16 cellular contexts compared by ENCODE assay signal in genomic region chr15:81037952-81038743, GRCh38. TPM values are rescaled to one million over a fixed set of nuclear protein-coding genes. Genes with fewer than 3 reads are reported as not detected.
A peak's percentile ranks its signal among the peaks of the same experiment; 100 is the strongest.
DNase-seq lines count a peak whose midpoint lies in the region; ATAC-seq and TF ChIP-seq lines count a peak whose summit lies in the region.
"Had no signal": no experiment of that assay in that cellular context is flagged by ENCODE, and none has a peak within 500 bp of the region (broad histone marks: within the 10 kb centered on the region; RNA-seq: fewer than 3 reads in every experiment).

No MANE protein-coding gene starts in this region.

- no peak overlapping the region for H3K4me3 Mint-ChIP-seq in naive thymus-derived CD4-positive, alpha-beta T cell
- H3K4me3 Mint-ChIP-seq: CD14-positive monocyte had no signal

- no peak overlapping the region for H3K4me3 ChIP-seq in heart right ventricle
- H3K4me3 ChIP-seq in heart left ventricle, result no peak overlapping the region
- no peak overlapping the region for H3K4me3 ChIP-seq in body of pancreas
- no peak overlapping the region for H3K4me3 ChIP-seq in lower lobe of right lung
- H3K4me3 ChIP-seq in naive thymus-derived CD4-positive, alpha-beta T cell (ENCODE audit: low read length), result no peak overlapping the region
- H3K4me3 ChIP-seq: PC-9 had no signal

- CTCF ChIA-PET in naive thymus-derived CD4-positive, alpha-beta T cell (lab: Charles Lee), result no interaction called here

- peak overlapping the region in 1 of 9 donors; percentile 10 for H3K27ac Mint-ChIP-seq in naive thymus-derived CD4-positive, alpha-beta T cell
- H3K27ac Mint-ChIP-seq: CD14-positive monocyte had no signal

- H3K36me3 ChIP-seq in heart right ventricle, result no peaks in the 10 kb centered on the region
- H3K36me3 ChIP-seq in heart left ventricle, result no peaks in the 10 kb centered on the region
- no peaks in the 10 kb centered on the region for H3K36me3 ChIP-seq in body of pancreas (replicated peaks in 1 of 2; ENCODE audit: insufficient read depth in 1 of 2, low read depth in 2 of 2)
- no peaks in the 10 kb centered on the region for H3K36me3 ChIP-seq in lower lobe of right lung
- no peaks in the 10 kb centered on the region for H3K36me3 ChIP-seq in naive thymus-derived CD4-positive, alpha-beta T cell (ENCODE audit: control insufficient read depth in 2 of 3, insufficient read depth in 3 of 3, low read length in 3 of 3)

- peaks cover 0 to 3% (median 0%) of the 10 kb centered on the region in 5 donors for H3K27me3 Mint-ChIP-seq in naive thymus-derived CD4-positive, alpha-beta T cell

- no peak for TF ChIP-seq CTCF in heart right ventricle (IDR thresholded peaks at IDR 0.05)
- no peak for TF ChIP-seq CTCF in heart left ventricle (IDR thresholded peaks at IDR 0.05)
- no peak for TF ChIP-seq CTCF in body of pancreas (IDR thresholded peaks at IDR 0.05)
- TF ChIP-seq CTCF in lower lobe of right lung (IDR thresholded peaks at IDR 0.05), result no peak

- POLR2A ChIA-PET in naive thymus-derived CD4-positive, alpha-beta T cell (lab: Charles Lee), result no interaction called here

- H3K4me1 ChIP-seq in heart right ventricle (peaks cover 0 to 39% (median 22%) of the 10 kb centered on the region in 9 donors), heart left ventricle (peaks cover 0 to 32% (median 13%) of the 10 kb centered on the region in 12 donors), body of pancreas (peaks cover 28% of the 10 kb centered on the region), lower lobe of right lung (peaks cover 34% of the 10 kb centered on the region)
- H3K4me1 ChIP-seq in naive thymus-derived CD4-positive, alpha-beta T cell (ENCODE audit: control insufficient read depth in 2 of 2, insufficient read depth in 2 of 2, low read length in 2 of 2), result peaks cover 0 to 11% of the 10 kb centered on the region in 2 donors

- H3K4me1 Mint-ChIP-seq in naive thymus-derived CD4-positive, alpha-beta T cell, result peaks cover 5 to 16% (median 10%) of the 10 kb centered on the region in 7 donors

- 96 to 97% methylated on average over 14 of the region's 14 CpGs for WGBS in heart right ventricle, 2 donors
- 93 to 97% (median 96%) methylated on average over 14 of the region's 14 CpGs for WGBS in heart left ventricle, 4 donors
- 78 to 87% methylated on average over 14 of the region's 14 CpGs for WGBS in body of pancreas, 2 donors

- H3K27me3 ChIP-seq in heart right ventricle, result no peaks in the 10 kb centered on the region
- H3K27me3 ChIP-seq in heart left ventricle, result no peaks in the 10 kb centered on the region
- no peaks in the 10 kb centered on the region for H3K27me3 ChIP-seq in body of pancreas
- H3K27me3 ChIP-seq in lower lobe of right lung (ENCODE audit: low read depth), result no peaks in the 10 kb centered on the region
- no peaks in the 10 kb centered on the region for H3K27me3 ChIP-seq in naive thymus-derived CD4-positive, alpha-beta T cell (ENCODE audit: control insufficient read depth in 2 of 2, insufficient read depth in 2 of 2, low read length in 2 of 2)

- intact Hi-C loops in heart right ventricle (cut with DNase I), result loop anchor here in 2 of 10 donors (2.0 to 5.0 kb wide), 2 partner anchors 59 to 61 kb away; no protein-coding TSS in a partner anchor
- intact Hi-C loops in heart left ventricle (cut with DNase I), result loop anchor here in 3 of 10 donors (5.0 to 10.0 kb wide), 2 partner anchors 36 to 57 kb away; partner anchors contain the start of gene TLNRD1 (in 2 of the 3)
- intact Hi-C loops in body of pancreas (cut with DNase I), result no loop called here
- intact Hi-C loops in lower lobe of right lung (cut with DNase I), result no loop called here
- intact Hi-C loops in naive thymus-derived CD4-positive, alpha-beta T cell (cut with micrococcal nuclease), result no loop called here

- ATAC-seq in heart right ventricle, result no peak
- ATAC-seq in heart left ventricle, result no peak
- no peak for ATAC-seq in body of pancreas
- no peak for ATAC-seq in lower lobe of right lung
- ATAC-seq in GM21423 (IDR thresholded peaks at IDR 0.05; ENCODE audit: unreplicated experiment), result no peak
- no peak for ATAC-seq in GM18517 (IDR thresholded peaks at IDR 0.05; ENCODE audit: unreplicated experiment)
- ATAC-seq in naive thymus-derived CD4-positive, alpha-beta T cell, result no peak
- ATAC-seq: HCT116 had no signal

- H3K9me3 Mint-ChIP-seq in naive thymus-derived CD4-positive, alpha-beta T cell, result peaks cover 0 to 1% (median 0%) of the 10 kb centered on the region in 11 donors

- H3K36me3 Mint-ChIP-seq in naive thymus-derived CD4-positive, alpha-beta T cell, result peaks cover 0 to 7% (median 0%) of the 10 kb centered on the region in 5 donors
- H3K36me3 Mint-ChIP-seq: CD14-positive monocyte had no signal

- H3K27ac ChIP-seq in heart right ventricle (peak overlapping the region in 6 of 10 donors; percentile 6 to 73 (median 50)), heart left ventricle (peak overlapping the region in 4 of 12 donors; percentile 13 to 62 (median 34)), body of pancreas (peak overlapping the region in 3 of 4 donors; percentile 6 to 37 (median 31)), lower lobe of right lung (peak overlapping the region; percentile 24)
- no peak overlapping the region for H3K27ac ChIP-seq in naive thymus-derived CD4-positive, alpha-beta T cell (ENCODE audit: low read depth, low read length)
- H3K27ac ChIP-seq: PC-9 had no signal

- DNase-seq in heart right ventricle (no peak), heart left ventricle (no peak), body of pancreas (no peak), lower lobe of right lung (no peak)
- DNase-seq in naive thymus-derived CD4-positive, alpha-beta T cell, result no peak
- DNase-seq: NCI-H1048, NCI-H1417 treated with DMSO at 0.1 percent for 48 hours, NCI-H187, NCI-H446 treated with DMSO at 0.1 percent for 48 hours, PC-9, RPMI8226, SHP77 had no signal

- H3K9me3 ChIP-seq in heart right ventricle (no peaks in the 10 kb centered on the region), heart left ventricle (no peaks in the 10 kb centered on the region), body of pancreas (no peaks in the 10 kb centered on the region), lower lobe of right lung (no peaks in the 10 kb centered on the region)
- H3K9me3 ChIP-seq in naive thymus-derived CD4-positive, alpha-beta T cell (ENCODE audit: control insufficient read depth in 2 of 3, low read length in 3 of 3), result no peaks in the 10 kb centered on the region

- no peak for TF ChIP-seq POLR2A in heart left ventricle (IDR thresholded peaks at IDR 0.05)
- TF ChIP-seq POLR2A in body of pancreas (IDR thresholded peaks at IDR 0.05), result no peak

RNA-seq across cellular contexts. Expression of gene TLNRD1, which starts 37.4 kb away (rescaled TPM):
- total RNA-seq in heart right ventricle (10 to 100 TPM in 2 of 10 donors, 1 to 10 TPM in 8; 4.3 to 19.4 (median 6.3) TPM), heart left ventricle (10 to 100 TPM in 4 of 9 donors, 1 to 10 TPM in 5; 5.3 to 30.8 (median 8.0) TPM), body of pancreas (10 to 100 TPM; 22.6 to 44.8 TPM), lower lobe of right lung (24.7 TPM)
- polyA plus RNA-seq in heart right ventricle (1 to 10 TPM; 5.1 to 8.5 TPM), heart left ventricle (1 to 10 TPM; 3.2 to 7.2 TPM)
- 10 to 100 TPM; 11.5 to 33.0 (median 22.5) TPM for total RNA-seq in naive thymus-derived CD4-positive, alpha-beta T cell
- 1 to 10 TPM; 2.2 to 4.8 TPM for polyA plus RNA-seq in naive thymus-derived CD4-positive, alpha-beta T cell

RNA-seq across cellular contexts. Expression of gene MESD, which starts 48.5 kb away (rescaled TPM):
- 10 to 100 TPM; 11.1 to 17.6 (median 15.2) TPM for total RNA-seq in heart right ventricle
- 10 to 100 TPM; 13.4 TPM for polyA plus RNA-seq in heart right ventricle
- total RNA-seq in heart left ventricle, result 10 to 100 TPM; 11.2 to 19.8 (median 14.8) TPM
- polyA plus RNA-seq in heart left ventricle, result 10 to 100 TPM; 11.5 to 18.3 TPM
- total RNA-seq in body of pancreas, result 10 to 100 TPM; 22.3 to 34.6 TPM
- 24.2 TPM for total RNA-seq in lower lobe of right lung
- 10 to 100 TPM; 17.1 to 42.5 (median 38.3) TPM for total RNA-seq in naive thymus-derived CD4-positive, alpha-beta T cell
- 10 to 100 TPM; 20.7 to 29.3 TPM for polyA plus RNA-seq in naive thymus-derived CD4-positive, alpha-beta T cell
